ENCODE assay signal across 21 cellular contexts in the genomic region with DNA sequence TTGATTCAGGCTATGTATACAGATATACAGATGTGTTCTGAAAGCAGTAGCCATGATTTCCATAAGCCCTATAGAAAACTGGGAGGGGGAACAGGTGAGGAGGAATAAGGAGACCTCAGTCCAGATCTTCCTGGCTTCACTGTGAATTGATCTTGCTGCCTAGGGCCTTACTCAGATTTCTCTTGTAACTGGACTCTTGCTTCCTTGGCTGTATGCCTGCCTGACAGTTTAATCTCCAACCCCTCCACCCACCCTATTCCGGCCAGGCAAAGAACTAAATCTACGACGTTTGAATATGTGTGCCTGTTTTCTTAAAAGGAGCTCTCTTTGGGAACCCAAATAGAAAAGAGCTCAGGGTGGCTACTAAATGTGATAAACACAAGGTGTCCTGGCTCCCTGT.
"Had no signal": no experiment of that assay in that cellular context is flagged by ENCODE, and none has a peak within 500 bp of the region (broad histone marks: within the 10 kb centered on the region; RNA-seq: fewer than 3 reads in every experiment).

No MANE protein-coding gene starts in this region.

- H3K4me3 Mint-ChIP-seq: activated B cell treated with CpG ODN at 0.5 μM for 24 hours; activated CD4-positive, alpha-beta T cell treated with anti-CD3 and anti-CD28 coated beads for 36 hours; activated naive CD8-positive, alpha-beta T cell treated with anti-CD3 and anti-CD28 coated beads for 36 hours; activated T-cell treated with anti-CD3 and anti-CD28 coated beads, Interleukin-2, amount 50 U/mL, for 4 hours; neural crest cell; T-helper 1 cell treated with Interleukin-12 subunit alpha and Interleukin-12 subunit beta and Interleukin-4 antibody, amounts not matched to agents 30 μg/mL and 1 μg/mL, for 36 hours had no signal

- H3K9me3 Mint-ChIP-seq: activated B cell treated with CpG ODN at 0.5 μM for 24 hours; activated naive CD8-positive, alpha-beta T cell treated with anti-CD3 and anti-CD28 coated beads for 36 hours; activated T-cell treated with anti-CD3 and anti-CD28 coated beads, Interleukin-2, amount 50 U/mL, for 4 hours; neural crest cell; T-helper 1 cell treated with Interleukin-12 subunit alpha and Interleukin-12 subunit beta and Interleukin-4 antibody, amounts not matched to agents 30 μg/mL and 1 μg/mL, for 36 hours had no signal

- H3K27me3 ChIP-seq: foreskin keratinocyte, right atrium auricular region, upper lobe of right lung had no signal

- DNase-seq: activated B cell treated with CpG ODN at 0.5 μM for 24 hours; activated CD4-positive, alpha-beta T cell treated with anti-CD3 and anti-CD28 coated beads for 36 hours; activated CD4-positive, alpha-beta T cell treated with anti-CD3 and anti-CD28 coated beads, Interleukin-2, amount 50 U/mL, for 4 hours; activated CD8-positive, alpha-beta memory T cell treated with anti-CD3 and anti-CD28 coated beads for 24 hours; activated CD8-positive, alpha-beta memory T cell treated with anti-CD3 and anti-CD28 coated beads, Interleukin-2, amount 50 U/mL, for 48 hours; activated naive CD4-positive, alpha-beta T cell treated with Interleukin-2 at 50 U/mL for 16 hours; activated naive CD8-positive, alpha-beta T cell treated with anti-CD3 and anti-CD28 coated beads for 36 hours; activated T-cell treated with anti-CD3 and anti-CD28 coated beads, Interleukin-2, amount 50 U/mL, for 4 hours; amniotic stem cell; dermis blood vessel endothelial cell; effector CD8-positive, alpha-beta T cell; foreskin keratinocyte; stimulated activated CD4-positive, alpha-beta T cell treated with anti-CD3 and anti-CD28 coated beads, Interleukin-12 subunit alpha, Interleukin-12 subunit beta, amount 100 ng/mL, for 4 hours; stimulated activated CD4-positive, alpha-beta T cell treated with anti-CD3 and anti-CD28 coated beads, Interleukin-4, amount 100 ng/mL, for 4 hours; stimulated activated naive CD8-positive, alpha-beta T cell treated with anti-CD3 and anti-CD28 coated beads, Interleukin-15, Interleukin-2, amounts not matched to agents 100 U/mL and 50 U/mL, for 24 hours; T1000; upper lobe of right lung had no signal

- ATAC-seq: activated CD4-positive, alpha-beta T cell treated with anti-CD3 and anti-CD28 coated beads for 36 hours; activated T-cell treated with anti-CD3 and anti-CD28 coated beads, Interleukin-2, amount 50 U/mL, for 4 hours; foreskin keratinocyte; stimulated activated naive CD8-positive, alpha-beta T cell treated with anti-CD3 and anti-CD28 coated beads, Interleukin-15, Interleukin-2, amounts not matched to agents 100 U/mL and 50 U/mL, for 24 hours; upper lobe of right lung had no signal

- H3K36me3 Mint-ChIP-seq: activated naive CD8-positive, alpha-beta T cell treated with anti-CD3 and anti-CD28 coated beads for 36 hours had no signal

- H3K4me1 ChIP-seq: foreskin keratinocyte, prostate gland, right atrium auricular region, upper lobe of right lung had no signal

- H3K36me3 ChIP-seq: prostate gland, right atrium auricular region, upper lobe of right lung had no signal

- H3K27ac ChIP-seq: foreskin keratinocyte, prostate gland, right atrium auricular region, upper lobe of right lung had no signal

- H3K4me1 Mint-ChIP-seq: activated B cell treated with CpG ODN at 0.5 μM for 24 hours; activated CD4-positive, alpha-beta T cell treated with anti-CD3 and anti-CD28 coated beads for 36 hours; activated naive CD8-positive, alpha-beta T cell treated with anti-CD3 and anti-CD28 coated beads for 36 hours; neural crest cell had no signal

- H3K27me3 Mint-ChIP-seq: activated B cell treated with CpG ODN at 0.5 μM for 24 hours; activated CD4-positive, alpha-beta T cell treated with anti-CD3 and anti-CD28 coated beads for 36 hours; activated naive CD8-positive, alpha-beta T cell treated with anti-CD3 and anti-CD28 coated beads for 36 hours had no signal

- H3K4me3 ChIP-seq: prostate gland, right atrium auricular region, upper lobe of right lung had no signal

- H3K27ac Mint-ChIP-seq: activated B cell treated with CpG ODN at 0.5 μM for 24 hours; activated CD4-positive, alpha-beta T cell treated with anti-CD3 and anti-CD28 coated beads for 36 hours; activated naive CD8-positive, alpha-beta T cell treated with anti-CD3 and anti-CD28 coated beads for 36 hours; T-helper 1 cell treated with Interleukin-12 subunit alpha and Interleukin-12 subunit beta and Interleukin-4 antibody, amounts not matched to agents 30 μg/mL and 1 μg/mL, for 36 hours had no signal

- H3K9me3 ChIP-seq: prostate gland, right atrium auricular region, upper lobe of right lung had no signal
